ENCODE assay signal across 12 cellular contexts in genomic region chr5:170265527-170265926, GRCh38. TPM values are rescaled to one million over a fixed set of nuclear protein-coding genes. Genes with fewer than 3 reads are reported as not detected.
DNase-seq lines count a peak whose midpoint lies in the region; ATAC-seq and TF ChIP-seq lines count a peak whose summit lies in the region.
"Had no signal": no experiment of that assay in that cellular context is flagged by ENCODE, and none has a peak within 500 bp of the region (broad histone marks: within the 10 kb centered on the region; RNA-seq: fewer than 3 reads in every experiment).

No MANE protein-coding gene starts in this region.

- no peaks in the 10 kb centered on the region for H3K9me3 ChIP-seq in Peyer's patch
- H3K9me3 ChIP-seq: SK-N-SH had no signal

- TF ChIP-seq CTCF in AG10803 (conservative IDR thresholded peaks at IDR 0.05; ENCODE audit: low read length) (no peak), Peyer's patch (IDR thresholded peaks at IDR 0.05) (no peak), fibroblast of mammary gland (conservative IDR thresholded peaks at IDR 0.05; ENCODE audit: control insufficient read depth, insufficient read depth, low read depth, low read length) (no peak), nephron (IDR thresholded peaks at IDR 0.05; ENCODE audit: unreplicated experiment in 3 of 3) (no peak)

- H3K27ac ChIP-seq in Peyer's patch: peak overlapping the region in 3 of 4 donors; percentile 14 to 65 (median 21)
- H3K27ac ChIP-seq: epithelial cell of prostate had no signal

- H3K4me1 Mint-ChIP-seq in nephron: peaks cover 50% of the 10 kb centered on the region

- H3K27me3 ChIP-seq in Peyer's patch: no peaks in the 10 kb centered on the region

- no peak for ATAC-seq in HG03521 (IDR thresholded peaks at IDR 0.05; ENCODE audit: unreplicated experiment)
- ATAC-seq: GM12878 had no signal

- H3K4me1 ChIP-seq in Peyer's patch: peaks cover 0 to 28% (median 8%) of the 10 kb centered on the region in 4 donors

- no peaks in the 10 kb centered on the region for H3K9me3 Mint-ChIP-seq in nephron

- peak overlapping the region; percentile 34 to 88 (median 73) for H3K27ac Mint-ChIP-seq in nephron

- H3K27me3 Mint-ChIP-seq in nephron (ENCODE audit: low read depth): peaks cover 31% of the 10 kb centered on the region

- no peaks in the 10 kb centered on the region for H3K36me3 Mint-ChIP-seq in nephron (ENCODE audit: low read depth)

- no peak for TF ChIP-seq POLR2A in Peyer's patch (IDR thresholded peaks at IDR 0.05)

- no peak overlapping the region for H3K4me3 ChIP-seq in AG10803 (ENCODE audit: low read length)
- no peak overlapping the region for H3K4me3 ChIP-seq in Peyer's patch
- no peak overlapping the region for H3K4me3 ChIP-seq in fibroblast of mammary gland (ENCODE audit: control insufficient read depth, low read depth, low read length)
- H3K4me3 ChIP-seq: GM12878 had no signal

- peak; percentile 16 for DNase-seq in AG10803 (ENCODE audit: low read depth)
- no peak for DNase-seq in Peyer's patch
- peak; percentile 40 for DNase-seq in fibroblast of mammary gland (ENCODE audit: low read depth)
- no peak for DNase-seq in DMS79 (lab: John Stamatoyannopoulos, UW)
- DNase-seq in COLO668 (lab: John Stamatoyannopoulos, UW; ENCODE audit: unreplicated experiment): no peak
- no peak for DNase-seq in iPS-NIHi7 (ENCODE audit: extremely low spot score)
- DNase-seq: activated T-cell treated with anti-CD3 and anti-CD28 coated beads for 4 hours, SK-N-SH had no signal

- H3K36me3 ChIP-seq in Peyer's patch: peaks cover 0 to 10% (median 0%) of the 10 kb centered on the region in 3 donors

- peak overlapping the region in 1 of 3 experiments; percentile 9 for H3K4me3 Mint-ChIP-seq in nephron

RNA-seq across cellular contexts. Expression of gene LCP2, which starts 32.0 kb away (rescaled TPM):
- total RNA-seq in Peyer's patch: 100 to 1,000 TPM in 1 of 4 donors, 10 to 100 TPM in 3; 27.1 to 139 (median 33.9) TPM

RNA-seq across cellular contexts. Expression of gene C5orf58, which starts 32.7 kb away (rescaled TPM):
- total RNA-seq in Peyer's patch: not detected
- total RNA-seq: GM12878 had no signal

Comparison
In these comparisons a context has a peak if more than half of its experiments do, and no peak if none do; other contexts are left out.
1. DNase-seq: peak in AG10803 (single experiment) and fibroblast of mammary gland (single experiment); none in Peyer's patch (0 of 3), DMS79 (single experiment), COLO668 (single experiment) and iPS-NIHi7 (single experiment).